ENCODE assay signal across 2 cellular contexts in the genomic region with DNA sequence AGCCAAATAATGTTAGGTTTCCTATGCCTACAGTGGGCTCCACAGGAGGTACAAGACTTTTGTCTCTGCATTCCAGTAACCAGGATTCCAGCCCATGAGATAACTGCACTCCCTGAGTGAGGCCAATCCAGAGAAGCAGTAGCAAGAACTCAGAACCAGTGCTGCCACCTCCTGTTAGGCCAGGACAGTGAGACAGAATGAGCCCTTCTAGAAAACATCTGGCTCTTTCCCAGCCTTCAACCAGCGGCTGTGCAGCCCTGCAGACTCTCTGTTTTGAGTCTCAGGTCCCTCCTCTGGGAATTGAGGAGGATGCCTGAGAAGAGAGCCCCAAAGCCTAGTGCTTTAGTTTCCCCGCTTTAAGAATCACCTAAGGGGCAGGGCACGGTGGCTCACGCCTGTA.
TF ChIP-seq lines count a peak whose summit lies in the region.

No MANE protein-coding gene starts in this region.

TF ChIP-seq in WTC11, 78 proteins besides CTCF, POLR2A, EP300 and RAD21 (continued from another document):
- TF ChIP-seq, protein P1, sequence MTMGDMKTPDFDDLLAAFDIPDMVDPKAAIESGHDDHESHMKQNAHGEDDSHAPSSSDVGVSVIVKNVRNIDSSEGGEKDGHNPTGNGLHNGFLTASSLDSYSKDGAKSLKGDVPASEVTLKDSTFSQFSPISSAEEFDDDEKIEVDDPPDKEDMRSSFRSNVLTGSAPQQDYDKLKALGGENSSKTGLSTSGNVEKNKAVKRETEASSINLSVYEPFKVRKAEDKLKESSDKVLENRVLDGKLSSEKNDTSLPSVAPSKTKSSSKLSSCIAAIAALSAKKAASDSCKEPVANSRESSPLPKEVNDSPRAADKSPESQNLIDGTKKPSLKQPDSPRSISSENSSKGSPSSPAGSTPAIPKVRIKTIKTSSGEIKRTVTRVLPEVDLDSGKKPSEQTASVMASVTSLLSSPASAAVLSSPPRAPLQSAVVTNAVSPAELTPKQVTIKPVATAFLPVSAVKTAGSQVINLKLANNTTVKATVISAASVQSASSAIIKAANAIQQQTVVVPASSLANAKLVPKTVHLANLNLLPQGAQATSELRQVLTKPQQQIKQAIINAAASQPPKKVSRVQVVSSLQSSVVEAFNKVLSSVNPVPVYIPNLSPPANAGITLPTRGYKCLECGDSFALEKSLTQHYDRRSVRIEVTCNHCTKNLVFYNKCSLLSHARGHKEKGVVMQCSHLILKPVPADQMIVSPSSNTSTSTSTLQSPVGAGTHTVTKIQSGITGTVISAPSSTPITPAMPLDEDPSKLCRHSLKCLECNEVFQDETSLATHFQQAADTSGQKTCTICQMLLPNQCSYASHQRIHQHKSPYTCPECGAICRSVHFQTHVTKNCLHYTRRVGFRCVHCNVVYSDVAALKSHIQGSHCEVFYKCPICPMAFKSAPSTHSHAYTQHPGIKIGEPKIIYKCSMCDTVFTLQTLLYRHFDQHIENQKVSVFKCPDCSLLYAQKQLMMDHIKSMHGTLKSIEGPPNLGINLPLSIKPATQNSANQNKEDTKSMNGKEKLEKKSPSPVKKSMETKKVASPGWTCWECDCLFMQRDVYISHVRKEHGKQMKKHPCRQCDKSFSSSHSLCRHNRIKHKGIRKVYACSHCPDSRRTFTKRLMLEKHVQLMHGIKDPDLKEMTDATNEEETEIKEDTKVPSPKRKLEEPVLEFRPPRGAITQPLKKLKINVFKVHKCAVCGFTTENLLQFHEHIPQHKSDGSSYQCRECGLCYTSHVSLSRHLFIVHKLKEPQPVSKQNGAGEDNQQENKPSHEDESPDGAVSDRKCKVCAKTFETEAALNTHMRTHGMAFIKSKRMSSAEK (CRISPR knock-in tag; IDR thresholded peaks at IDR 0.05; ENCODE audit: borderline replicate concordance) = no peak
- TF ChIP-seq ZNF416 (CRISPR knock-in tag; IDR thresholded peaks at IDR 0.05) = no peak
- TF ChIP-seq, protein P2, sequence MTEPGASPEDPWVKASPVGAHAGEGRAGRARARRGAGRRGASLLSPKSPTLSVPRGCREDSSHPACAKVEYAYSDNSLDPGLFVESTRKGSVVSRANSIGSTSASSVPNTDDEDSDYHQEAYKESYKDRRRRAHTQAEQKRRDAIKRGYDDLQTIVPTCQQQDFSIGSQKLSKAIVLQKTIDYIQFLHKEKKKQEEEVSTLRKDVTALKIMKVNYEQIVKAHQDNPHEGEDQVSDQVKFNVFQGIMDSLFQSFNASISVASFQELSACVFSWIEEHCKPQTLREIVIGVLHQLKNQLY (CRISPR knock-in tag; IDR thresholded peaks at IDR 0.05) = no peak
- no peak for TF ChIP-seq KAT7 (CRISPR knock-in tag; IDR thresholded peaks at IDR 0.05; ENCODE audit: borderline replicate concordance)
- no peak for TF ChIP-seq PRRX2 (CRISPR knock-in tag; IDR thresholded peaks at IDR 0.05)
- TF ChIP-seq, protein P3, sequence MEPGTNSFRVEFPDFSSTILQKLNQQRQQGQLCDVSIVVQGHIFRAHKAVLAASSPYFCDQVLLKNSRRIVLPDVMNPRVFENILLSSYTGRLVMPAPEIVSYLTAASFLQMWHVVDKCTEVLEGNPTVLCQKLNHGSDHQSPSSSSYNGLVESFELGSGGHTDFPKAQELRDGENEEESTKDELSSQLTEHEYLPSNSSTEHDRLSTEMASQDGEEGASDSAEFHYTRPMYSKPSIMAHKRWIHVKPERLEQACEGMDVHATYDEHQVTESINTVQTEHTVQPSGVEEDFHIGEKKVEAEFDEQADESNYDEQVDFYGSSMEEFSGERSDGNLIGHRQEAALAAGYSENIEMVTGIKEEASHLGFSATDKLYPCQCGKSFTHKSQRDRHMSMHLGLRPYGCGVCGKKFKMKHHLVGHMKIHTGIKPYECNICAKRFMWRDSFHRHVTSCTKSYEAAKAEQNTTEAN (CRISPR knock-in tag; IDR thresholded peaks at IDR 0.05) = no peak

TF ChIP-seq in liver, 16 proteins besides CTCF, POLR2A, EP300 and RAD21 (continued from another document):
- TF ChIP-seq, protein P4, sequence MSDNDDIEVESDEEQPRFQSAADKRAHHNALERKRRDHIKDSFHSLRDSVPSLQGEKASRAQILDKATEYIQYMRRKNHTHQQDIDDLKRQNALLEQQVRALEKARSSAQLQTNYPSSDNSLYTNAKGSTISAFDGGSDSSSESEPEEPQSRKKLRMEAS (IDR thresholded peaks at IDR 0.05) = no peak
- TF ChIP-seq TAF1 (conservative IDR thresholded peaks at IDR 0.05) (no peak), FOXA1 (IDR thresholded peaks at IDR 0.05) (no peak), YY1 (IDR thresholded peaks at IDR 0.05) (no peak), GABPA (IDR thresholded peaks at IDR 0.05 in 1 of 2, conservative IDR thresholded peaks at IDR 0.05 in 1 of 2) (no peak), HNF4A (conservative IDR thresholded peaks at IDR 0.05) (no peak), EGR1 (IDR thresholded peaks at IDR 0.05; ENCODE audit: low read depth in 2 of 2) (no peak), JUND (IDR thresholded peaks at IDR 0.05) (no peak), NR2F2 (IDR thresholded peaks at IDR 0.05) (no peak)
- TF ChIP-seq, protein P5, sequence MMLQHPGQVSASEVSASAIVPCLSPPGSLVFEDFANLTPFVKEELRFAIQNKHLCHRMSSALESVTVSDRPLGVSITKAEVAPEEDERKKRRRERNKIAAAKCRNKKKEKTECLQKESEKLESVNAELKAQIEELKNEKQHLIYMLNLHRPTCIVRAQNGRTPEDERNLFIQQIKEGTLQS (IDR thresholded peaks at IDR 0.05) = no peak
- TF ChIP-seq, protein P6, sequence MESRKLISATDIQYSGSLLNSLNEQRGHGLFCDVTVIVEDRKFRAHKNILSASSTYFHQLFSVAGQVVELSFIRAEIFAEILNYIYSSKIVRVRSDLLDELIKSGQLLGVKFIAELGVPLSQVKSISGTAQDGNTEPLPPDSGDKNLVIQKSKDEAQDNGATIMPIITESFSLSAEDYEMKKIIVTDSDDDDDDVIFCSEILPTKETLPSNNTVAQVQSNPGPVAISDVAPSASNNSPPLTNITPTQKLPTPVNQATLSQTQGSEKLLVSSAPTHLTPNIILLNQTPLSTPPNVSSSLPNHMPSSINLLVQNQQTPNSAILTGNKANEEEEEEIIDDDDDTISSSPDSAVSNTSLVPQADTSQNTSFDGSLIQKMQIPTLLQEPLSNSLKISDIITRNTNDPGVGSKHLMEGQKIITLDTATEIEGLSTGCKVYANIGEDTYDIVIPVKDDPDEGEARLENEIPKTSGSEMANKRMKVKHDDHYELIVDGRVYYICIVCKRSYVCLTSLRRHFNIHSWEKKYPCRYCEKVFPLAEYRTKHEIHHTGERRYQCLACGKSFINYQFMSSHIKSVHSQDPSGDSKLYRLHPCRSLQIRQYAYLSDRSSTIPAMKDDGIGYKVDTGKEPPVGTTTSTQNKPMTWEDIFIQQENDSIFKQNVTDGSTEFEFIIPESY (IDR thresholded peaks at IDR 0.05) = no peak
TF ChIP-seq in liver: peak in this region for 0.
